18 cellular contexts compared by ENCODE assay signal in the genomic region with DNA sequence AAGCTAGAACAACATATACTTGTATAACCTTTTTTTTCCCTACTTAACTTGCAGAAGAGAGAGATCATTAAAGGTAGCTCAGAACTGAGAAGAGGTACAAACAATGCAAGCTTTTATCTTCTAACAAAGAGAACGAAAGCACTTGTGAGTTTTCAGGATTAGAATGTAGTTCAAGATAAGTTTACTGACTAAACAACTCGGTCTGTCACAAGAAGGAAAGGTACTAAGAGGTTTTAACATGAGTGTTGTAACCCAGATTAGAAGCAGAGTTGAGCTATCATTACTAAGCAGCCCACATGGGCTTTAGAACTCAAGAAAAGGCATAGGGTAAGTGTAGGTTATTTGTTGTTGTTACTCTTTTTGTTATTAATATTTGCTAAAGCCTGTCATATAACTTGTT. TPM values are rescaled to one million over a fixed set of nuclear protein-coding genes. Genes with fewer than 3 reads are reported as not detected.
DNase-seq lines count a peak whose midpoint lies in the region; ATAC-seq, FAIRE-seq and TF ChIP-seq lines count a peak whose summit lies in the region.
"Had no signal": no experiment of that assay in that cellular context is flagged by ENCODE, and none has a peak within 500 bp of the region (broad histone marks: within the 10 kb centered on the region; RNA-seq: fewer than 3 reads in every experiment).

No MANE protein-coding gene starts in this region.

- 43% methylated on average over 2 of the region's 2 CpGs for WGBS in HepG2 (ENCODE audit: low lambda C conversion rate)
- WGBS in right lobe of liver (ENCODE audit: insufficient coverage, low coverage, low lambda C conversion rate, missing lambda C conversion rate), result 60% methylated on average over 2 of the region's 2 CpGs
- WGBS in pancreas, 2 donors, result 18 to 28% methylated on average over 2 of the region's 2 CpGs

- TF ChIP-seq CTCF in HepG2 (CRISPR knock-in tag; IDR thresholded peaks at IDR 0.05) (no peak), right lobe of liver (IDR thresholded peaks at IDR 0.05) (no peak), left ventricle myocardium inferior (IDR thresholded peaks at IDR 0.05; ENCODE audit: borderline replicate concordance) (no peak), pancreas (IDR thresholded peaks at IDR 0.05) (no peak)

- H2AFZ ChIP-seq in HepG2 (ENCODE audit: low read length), result no peak overlapping the region

- TF ChIP-seq EP300 in HepG2 (IDR thresholded peaks at IDR 0.05; ENCODE audit: low read depth in 2 of 2, low read length in 2 of 2) (no peak), HepG2 (CRISPR knock-in tag; IDR thresholded peaks at IDR 0.05; ENCODE audit: borderline replicate concordance) (no peak)

- in situ Hi-C loops in HepG2 (cut with HindIII; ENCODE audit: extremely low pct_ligation_motif_present, low pct_unique_long_range_greater_than_20kb), result no loop called here

- no peak for TF ChIP-seq POLR2A in HepG2 (IDR thresholded peaks at IDR 0.05; ENCODE audit: insufficient read depth in 1 of 2, low read depth in 2 of 2, low read length in 2 of 2)
- TF ChIP-seq POLR2A in right lobe of liver (IDR thresholded peaks at IDR 0.05), result no peak

- BruUV-seq in HepG2 (replicated peaks; lab: Mats Ljungman, UMichigan), result no TSS peak

- POLR2A ChIA-PET in HepG2 (lab: Yijun Ruan, JAX), result interaction anchor here (1.4 kb wide), 1 partner anchor 25 kb away, joined by 5 read pairs; the partner anchor contains the start of genes GIN1 and PPIP5K2

- ATAC-seq in HepG2 (no peak), right lobe of liver (no peak), pancreas (peak; percentile 38 to 83 (median 70)), HG03520 (IDR thresholded peaks at IDR 0.05; ENCODE audit: unreplicated experiment) (no peak)
- ATAC-seq: CD8-positive, alpha-beta T cell; PC-3 had no signal

- intact Hi-C loops in HepG2 (cut with micrococcal nuclease; ENCODE audit: unreplicated experiment) (no loop called here), right lobe of liver (cut with DNase I) (no loop called here), left ventricle myocardium inferior (cut with micrococcal nuclease) (no loop called here), pancreas (cut with DNase I) (no loop called here), posterior cingulate gyrus (cut with DNase I) (no loop called here)

- no peaks in the 10 kb centered on the region for H4K20me1 ChIP-seq in HepG2 (ENCODE audit: insufficient read depth, low read length)
- H4K20me1 ChIP-seq: BLaER1 had no signal

- no peak overlapping the region for H3K9ac ChIP-seq in HepG2 (ENCODE audit: insufficient read depth, low read depth, low read length)
- H3K9ac ChIP-seq: BLaER1 had no signal

- H3K9me3 ChIP-seq in HepG2 (ENCODE audit: low read length) (no peaks in the 10 kb centered on the region), right lobe of liver (no peaks in the 10 kb centered on the region), left ventricle myocardium inferior (replicated peaks) (no peaks in the 10 kb centered on the region), pancreas (no peaks in the 10 kb centered on the region)
- H3K9me3 ChIP-seq: BLaER1 had no signal

- no peak for TF ChIP-seq RAD21 in HepG2 (CRISPR knock-in tag; IDR thresholded peaks at IDR 0.05)

- H3K4me3 ChIP-seq in HepG2 (replicated peaks in 1 of 3; ENCODE audit: insufficient read depth in 1 of 3, low read depth in 2 of 3, low read length in 3 of 3), result no peak overlapping the region
- H3K4me3 ChIP-seq in right lobe of liver, result no peak overlapping the region
- H3K4me3 ChIP-seq in left ventricle myocardium inferior, result peak overlapping the region; percentile 5
- H3K4me3 ChIP-seq in pancreas, result no peak overlapping the region
- H3K4me3 ChIP-seq: BLaER1 had no signal

- H3K79me2 ChIP-seq in HepG2 (ENCODE audit: insufficient read depth, low read length), result no peaks in the 10 kb centered on the region

- FAIRE-seq in HepG2 (lab: Jason Lieb, UNC) (no peak), pancreas (lab: Jason Lieb, UNC) (no peak)
- FAIRE-seq: A204.1 had no signal

- H3K27ac ChIP-seq in HepG2 (ENCODE audit: extremely low read length, insufficient read depth, low read length) (no peak overlapping the region), right lobe of liver (no peak overlapping the region), left ventricle myocardium inferior (replicated peaks) (peak overlapping the region; percentile 75), pancreas (peak overlapping the region in 1 of 4 donors; percentile 37)
- H3K27ac ChIP-seq: BLaER1, RWPE1 had no signal

- no peaks in the 10 kb centered on the region; a peak in 1 of 5 replicates for H3K36me3 ChIP-seq in HepG2 (replicated peaks in 1 of 2; ENCODE audit: control insufficient read depth in 1 of 2, insufficient read depth in 2 of 2, low read length in 2 of 2)
- H3K36me3 ChIP-seq in right lobe of liver, result no peaks in the 10 kb centered on the region
- peaks cover 62% of the 10 kb centered on the region for H3K36me3 ChIP-seq in left ventricle myocardium inferior
- no peaks in the 10 kb centered on the region for H3K36me3 ChIP-seq in pancreas

- H3K4me2 ChIP-seq in HepG2 (ENCODE audit: low read depth, low read length), result no peak overlapping the region
- H3K4me2 ChIP-seq: BLaER1 had no signal

- CTCF ChIA-PET in HepG2 (lab: Yijun Ruan, JAX; ENCODE audit: low intra/inter-chr PET ratio, low total read pairs), result no interaction called here

- peak; percentile 2 for DNase-seq in HepG2 (ENCODE audit: low spot score)
- DNase-seq in right lobe of liver, result no peak
- DNase-seq in left ventricle myocardium inferior, result no peak
- no peak for DNase-seq in pancreas
- DNase-seq in posterior cingulate gyrus, result no peak
- no peak for DNase-seq in T1000 (lab: John Stamatoyannopoulos, UW)
- DNase-seq: CD8-positive, alpha-beta T cell; DMS79; H9; NCI-H1417; NCI-H187 treated with DMSO at 0.1 percent for 48 hours; NCI-H2171 treated with DMSO at 0.1 percent for 48 hours; NCI-H748 treated with DMSO at 0.1 percent for 48 hours; PC-3 had no signal

- H3K4me1 ChIP-seq in HepG2 (ENCODE audit: insufficient read depth, low read length) (0 out of 2 replicates have a peak, but pooled peaks cover 7% of the 10 kb centered on the region), right lobe of liver (no peaks in the 10 kb centered on the region), left ventricle myocardium inferior (peaks cover 38% of the 10 kb centered on the region), pancreas (peaks cover 0 to 20% (median 10%) of the 10 kb centered on the region in 3 donors)
- H3K4me1 ChIP-seq: BLaER1 had no signal

- H3K27me3 ChIP-seq in HepG2 (ENCODE audit: control insufficient read depth in 1 of 2, insufficient read depth in 2 of 2, low read length in 2 of 2), result no peaks in the 10 kb centered on the region
- H3K27me3 ChIP-seq in right lobe of liver, result no peaks in the 10 kb centered on the region
- no peaks in the 10 kb centered on the region for H3K27me3 ChIP-seq in left ventricle myocardium inferior (ENCODE audit: low read depth)
- no peaks in the 10 kb centered on the region for H3K27me3 ChIP-seq in pancreas
- H3K27me3 ChIP-seq: BLaER1 had no signal

RNA-seq across cellular contexts. Expression of gene GIN1, which starts 25.2 kb away (rescaled TPM):
- total RNA-seq in HepG2 (2016; rRNA removed; fragmentation: Illumina TruSeq; extraction: Trizol) (7.7 and 9.5 TPM in 2 replicates), right lobe of liver (1 to 10 TPM; 3.7 to 5.7 (median 4.6) TPM), left ventricle myocardium inferior (14.1 TPM), pancreas (1 to 10 TPM; 2.7 to 6.2 (median 4.2) TPM)
- 2.7 and 3.1 TPM in 2 replicates for total RNA-seq in HepG2 (2016; cell fraction: cytosol; rRNA removed; fragmentation: Illumina TruSeq; extraction: Trizol; ENCODE audit: low read depth)
- total RNA-seq in HepG2 (2016; cell fraction: insoluble cytoplasmic fraction; rRNA removed; fragmentation: Illumina TruSeq; extraction: Trizol), result 6.9 and 9.0 TPM in 2 replicates
- total RNA-seq in HepG2 (2016; cell fraction: membrane; rRNA removed; fragmentation: Illumina TruSeq; extraction: Trizol), result 2.7 and 3.4 TPM in 2 replicates
- 10.8 and 11.6 TPM in 2 replicates for total RNA-seq in HepG2 (2016; cell fraction: nucleus; rRNA removed; fragmentation: Illumina TruSeq; extraction: Trizol)
- polyA plus RNA-seq in HepG2 (2011; rRNA removed) (1.7 and 2.3 TPM in 2 replicates), pancreas (1 to 10 TPM; 2.2 to 2.3 TPM)
- 0.86 and 1.2 TPM in 2 replicates for polyA plus RNA-seq in HepG2 (2011; cell fraction: cytosol; rRNA removed)
- 0.88 and 1.8 TPM in 2 replicates for polyA plus RNA-seq in HepG2 (2011; cell fraction: nucleus; rRNA removed)
- 3.5 and 4.0 TPM in 2 replicates for polyA plus RNA-seq in HepG2 (2012)
- polyA plus RNA-seq in HepG2 (2016; cell fraction: cytosol; fragmentation: Illumina TruSeq; extraction: Trizol; ENCODE audit: low read depth), result 0.50 and 0.83 TPM in 2 replicates
- 5.7 and 7.4 TPM in 2 replicates for polyA plus RNA-seq in HepG2 (2016; cell fraction: insoluble cytoplasmic fraction; fragmentation: Illumina TruSeq; extraction: Trizol; ENCODE audit: low read depth)
- 1.3 and 2.1 TPM in 2 replicates for polyA plus RNA-seq in HepG2 (2016; cell fraction: membrane; fragmentation: Illumina TruSeq; extraction: Trizol; ENCODE audit: low read depth)
- polyA plus RNA-seq in HepG2 (2016; cell fraction: nucleus; fragmentation: Illumina TruSeq; extraction: Trizol; ENCODE audit: insufficient read depth, low read depth), result 3.9 and 11.0 TPM in 2 replicates
- polyA minus RNA-seq in HepG2 (2011; rRNA and poly(A)+ RNA removed; ENCODE audit: low replicate concordance), result 2.7 and 3.6 TPM in 2 replicates
- 2.5 TPM in 2 replicates for polyA minus RNA-seq in HepG2 (2011; cell fraction: cytosol; rRNA and poly(A)+ RNA removed)
- polyA minus RNA-seq in HepG2 (2011; cell fraction: nucleus; rRNA and poly(A)+ RNA removed), result 12.4 and 21.9 TPM in 2 replicates

RNA-seq across cellular contexts. Expression of gene PPIP5K2, which starts 25.4 kb away (rescaled TPM):
- total RNA-seq in HepG2 (2016; rRNA removed; fragmentation: Illumina TruSeq; extraction: Trizol), result 45.6 and 85.2 TPM in 2 replicates
- total RNA-seq in HepG2 (2016; cell fraction: cytosol; rRNA removed; fragmentation: Illumina TruSeq; extraction: Trizol; ENCODE audit: low read depth), result 4.7 and 4.8 TPM in 2 replicates
- total RNA-seq in HepG2 (2016; cell fraction: insoluble cytoplasmic fraction; rRNA removed; fragmentation: Illumina TruSeq; extraction: Trizol), result 48.3 and 82.7 TPM in 2 replicates
- 21.1 and 21.5 TPM in 2 replicates for total RNA-seq in HepG2 (2016; cell fraction: membrane; rRNA removed; fragmentation: Illumina TruSeq; extraction: Trizol)
- 76.4 and 84.8 TPM in 2 replicates for total RNA-seq in HepG2 (2016; cell fraction: nucleus; rRNA removed; fragmentation: Illumina TruSeq; extraction: Trizol)
- 12.7 and 19.7 TPM in 2 replicates for polyA plus RNA-seq in HepG2 (2011; rRNA removed)
- polyA plus RNA-seq in HepG2 (2011; cell fraction: cytosol; rRNA removed), result 5.6 and 9.0 TPM in 2 replicates
- polyA plus RNA-seq in HepG2 (2011; cell fraction: nucleus; rRNA removed), result 10.3 and 10.4 TPM in 2 replicates
- 9.5 and 19.4 TPM in 2 replicates for polyA plus RNA-seq in HepG2 (2012)
- 1.2 and 1.5 TPM in 2 replicates for polyA plus RNA-seq in HepG2 (2016; cell fraction: cytosol; fragmentation: Illumina TruSeq; extraction: Trizol; ENCODE audit: low read depth)
- polyA plus RNA-seq in HepG2 (2016; cell fraction: insoluble cytoplasmic fraction; fragmentation: Illumina TruSeq; extraction: Trizol; ENCODE audit: low read depth), result 42.7 and 48.8 TPM in 2 replicates
- 6.0 and 6.8 TPM in 2 replicates for polyA plus RNA-seq in HepG2 (2016; cell fraction: membrane; fragmentation: Illumina TruSeq; extraction: Trizol; ENCODE audit: low read depth)
- 56.7 and 58.8 TPM in 2 replicates for polyA plus RNA-seq in HepG2 (2016; cell fraction: nucleus; fragmentation: Illumina TruSeq; extraction: Trizol; ENCODE audit: insufficient read depth, low read depth)
- 54.6 and 63.8 TPM in 2 replicates for polyA minus RNA-seq in HepG2 (2011; rRNA and poly(A)+ RNA removed; ENCODE audit: low replicate concordance)
- 24.6 and 32.6 TPM in 2 replicates for polyA minus RNA-seq in HepG2 (2011; cell fraction: cytosol; rRNA and poly(A)+ RNA removed)
- polyA minus RNA-seq in HepG2 (2011; cell fraction: nucleus; rRNA and poly(A)+ RNA removed), result 139 and 150 TPM in 2 replicates
- total RNA-seq in right lobe of liver, result 10 to 100 TPM; 19.4 to 30.6 (median 26.3) TPM
- total RNA-seq in left ventricle myocardium inferior, result 28.5 TPM
- total RNA-seq in pancreas, result 10 to 100 TPM; 16.0 to 35.2 (median 23.7) TPM
- polyA plus RNA-seq in pancreas, result 10 to 100 TPM; 13.5 to 24.1 TPM

Comparison
In these comparisons a context has a peak if more than half of its experiments do, and no peak if none do; other contexts are left out.
1. ATAC-seq: peak in pancreas (4 of 4); none in HepG2 (single experiment), right lobe of liver (0 of 4) and HG03520 (single experiment).